Comparison of ENCODE assay signal across 8 cellular contexts in genomic region chr9:133114886-133115603, GRCh38. TPM values are rescaled to one million over a fixed set of nuclear protein-coding genes. Genes with fewer than 3 reads are reported as not detected.
DNase-seq lines count a peak whose midpoint lies in the region; ATAC-seq and TF ChIP-seq lines count a peak whose summit lies in the region.

No MANE protein-coding gene starts in this region.

- TF ChIP-seq EP300 in upper lobe of left lung (IDR thresholded peaks at IDR 0.05), result no peak

- DNase-seq in activated naive CD4-positive, alpha-beta T cell treated with anti-CD3 and anti-CD28 coated beads for 36 hours, result no peak
- no peak for DNase-seq in activated naive CD4-positive, alpha-beta T cell treated with Interleukin-2 at 50 U/mL for 16 hours
- no peak for DNase-seq in activated naive CD4-positive, alpha-beta T cell treated with anti-CD3 and anti-CD28 coated beads, Interleukin-2, amount 50 U/mL, for 72 hours (ENCODE audit: low spot score in 2 of 2)
- peak; percentile 66 for DNase-seq in medulla oblongata (ENCODE audit: extremely low spot score)
- peak in 1 of 2 donors; percentile 64 for DNase-seq in upper lobe of left lung
- no peak for DNase-seq in NCI-H2196 treated with DMSO at 0.1 percent for 48 hours (lab: John Stamatoyannopoulos, UW; ENCODE audit: unreplicated experiment)

- H3K9me3 Mint-ChIP-seq in activated naive CD4-positive, alpha-beta T cell treated with anti-CD3 and anti-CD28 coated beads for 36 hours, result no peaks in the 10 kb centered on the region
- no peaks in the 10 kb centered on the region for H3K9me3 Mint-ChIP-seq in activated naive CD4-positive, alpha-beta T cell treated with anti-CD3 and anti-CD28 coated beads, Interleukin-2, amount 50 U/mL, for 72 hours

- peak overlapping the region; percentile 82 for H3K27ac Mint-ChIP-seq in activated naive CD4-positive, alpha-beta T cell treated with anti-CD3 and anti-CD28 coated beads for 36 hours
- peak overlapping the region in 1 of 2 donors; percentile 85 for H3K27ac Mint-ChIP-seq in activated naive CD4-positive, alpha-beta T cell treated with anti-CD3 and anti-CD28 coated beads, Interleukin-2, amount 50 U/mL, for 72 hours

- H3K4me3 ChIP-seq in upper lobe of left lung, result no peak overlapping the region

- H3K36me3 Mint-ChIP-seq in activated naive CD4-positive, alpha-beta T cell treated with anti-CD3 and anti-CD28 coated beads for 36 hours (ENCODE audit: low read depth), result peaks cover 4% of the 10 kb centered on the region
- H3K36me3 Mint-ChIP-seq in activated naive CD4-positive, alpha-beta T cell treated with anti-CD3 and anti-CD28 coated beads, Interleukin-2, amount 50 U/mL, for 72 hours, result peaks cover 0 to 1% of the 10 kb centered on the region in 2 donors

- H3K9me3 ChIP-seq in upper lobe of left lung, result no peaks in the 10 kb centered on the region

- peaks cover 5 to 18% (median 11%) of the 10 kb centered on the region in 4 donors for H3K36me3 ChIP-seq in upper lobe of left lung

- H3K27me3 ChIP-seq in upper lobe of left lung, result no peaks in the 10 kb centered on the region

- H3K27me3 Mint-ChIP-seq in activated naive CD4-positive, alpha-beta T cell treated with anti-CD3 and anti-CD28 coated beads for 36 hours (ENCODE audit: low read depth), result no peaks in the 10 kb centered on the region

- 75 to 82% methylated on average over 5 to 14 of the region's 19 CpGs for WGBS in upper lobe of left lung, 2 donors

- H3K4me3 Mint-ChIP-seq in activated naive CD4-positive, alpha-beta T cell treated with anti-CD3 and anti-CD28 coated beads for 36 hours, result no peak overlapping the region

- ATAC-seq in activated naive CD4-positive, alpha-beta T cell treated with anti-CD3 and anti-CD28 coated beads, Interleukin-2, amount 50 U/mL, for 72 hours, result peak; percentile 3 to 17
- no peak for ATAC-seq in upper lobe of left lung (ENCODE audit: low FRiP score in 2 of 2)
- ATAC-seq in GM21423 (IDR thresholded peaks at IDR 0.05; ENCODE audit: unreplicated experiment), result no peak
- ATAC-seq in GM18861 (IDR thresholded peaks at IDR 0.05; ENCODE audit: unreplicated experiment), result no peak

- H3K4me1 ChIP-seq in upper lobe of left lung, result peaks cover 80 to 86% (median 84%) of the 10 kb centered on the region in 4 donors

- CTCF ChIA-PET in activated naive CD4-positive, alpha-beta T cell treated with anti-CD3 and anti-CD28 coated beads for 36 hours (lab: Charles Lee), result interaction anchor here (1.1 to 7.2 kb wide), 4 partner anchors 16 to 43 kb away, joined by 3 to 85 read pairs (median 3); no protein-coding TSS in a partner anchor

- no peak for TF ChIP-seq POLR2A in upper lobe of left lung (IDR thresholded peaks at IDR 0.05)

- H3K4me1 Mint-ChIP-seq in activated naive CD4-positive, alpha-beta T cell treated with anti-CD3 and anti-CD28 coated beads for 36 hours (ENCODE audit: low read depth), result peaks cover 61% of the 10 kb centered on the region

- intact Hi-C loops in activated naive CD4-positive, alpha-beta T cell treated with anti-CD3 and anti-CD28 coated beads for 36 hours (cut with micrococcal nuclease), result no loop called here

- H3K27ac ChIP-seq in upper lobe of left lung, result peak overlapping the region; percentile 80 to 95 (median 84)

- no peak for TF ChIP-seq CTCF in upper lobe of left lung (IDR thresholded peaks at IDR 0.05)

RNA-seq across cellular contexts. Expression of gene RALGDS, which starts 6.0 kb away (rescaled TPM):
- total RNA-seq in activated naive CD4-positive, alpha-beta T cell treated with anti-CD3 and anti-CD28 coated beads for 36 hours, result 10 to 100 TPM; 29.5 to 32.5 TPM
- total RNA-seq in activated naive CD4-positive, alpha-beta T cell treated with anti-CD3 and anti-CD28 coated beads, Interleukin-2, amount 50 U/mL, for 72 hours, result 10 to 100 TPM; 45.3 to 77.0 TPM
- 100 to 1,000 TPM in 3 of 6 donors, 10 to 100 TPM in 3; 57.1 to 117 (median 88.9) TPM for total RNA-seq in upper lobe of left lung

RNA-seq across cellular contexts. Expression of gene GBGT1, which starts 48.7 kb away (rescaled TPM):
- 1 to 10 TPM; 3.9 to 4.7 TPM for total RNA-seq in activated naive CD4-positive, alpha-beta T cell treated with anti-CD3 and anti-CD28 coated beads for 36 hours
- 1 to 10 TPM; 3.1 to 7.3 TPM for total RNA-seq in activated naive CD4-positive, alpha-beta T cell treated with anti-CD3 and anti-CD28 coated beads, Interleukin-2, amount 50 U/mL, for 72 hours
- 10 to 100 TPM in 5 of 6 donors, 1 to 10 TPM in 1; 9.1 to 71.2 (median 36.0) TPM for total RNA-seq in upper lobe of left lung

RNA-seq across cellular contexts. Expression of gene CEL, which starts 53.3 kb away (rescaled TPM):
- total RNA-seq in activated naive CD4-positive, alpha-beta T cell treated with anti-CD3 and anti-CD28 coated beads for 36 hours, result 1 to 10 TPM; 2.1 to 2.2 TPM
- 1 to 10 TPM; 2.4 to 9.3 TPM for total RNA-seq in activated naive CD4-positive, alpha-beta T cell treated with anti-CD3 and anti-CD28 coated beads, Interleukin-2, amount 50 U/mL, for 72 hours
- 1 to 10 TPM in 3 of 6 donors, under 1 TPM in 2, not detected in 1; 0.15 to 9.4 (median 1.1) TPM for total RNA-seq in upper lobe of left lung

Comparison
In these comparisons a context has a peak if more than half of its experiments do, and no peak if none do; other contexts are left out.
1. ATAC-seq: peak in activated naive CD4-positive, alpha-beta T cell treated with anti-CD3 and anti-CD28 coated beads, Interleukin-2, amount 50 U/mL, for 72 hours (2 of 2); none in upper lobe of left lung (0 of 2), GM21423 (single experiment) and GM18861 (single experiment).